Comparison of ENCODE assay signal across 12 cellular contexts in genomic region chr16:31269973-31270372, GRCh38. TPM values are rescaled to one million over a fixed set of nuclear protein-coding genes. Genes with fewer than 3 reads are reported as not detected.
DNase-seq lines count a peak whose midpoint lies in the region; ATAC-seq and TF ChIP-seq lines count a peak whose summit lies in the region.
"Not testable (repeated sequence)": the region's sequence is repeated elsewhere in the genome, so short reads cannot be mapped to it uniquely, and the experiment has no call there.
"Had no signal": no experiment of that assay in that cellular context is flagged by ENCODE, and none has a peak within 500 bp of the region (broad histone marks: within the 10 kb centered on the region; RNA-seq: fewer than 3 reads in every experiment).

No MANE protein-coding gene starts in this region.

- peak overlapping the region; percentile 83 for H3K27ac Mint-ChIP-seq in activated CD4-positive, alpha-beta T cell treated with anti-CD3 and anti-CD28 coated beads, Interleukin-2, amount 10 ng/mL, durations not matched to agents 24 days and 14 days
- peak overlapping the region; percentile 60 for H3K27ac Mint-ChIP-seq in activated T-helper 2 cell treated with anti-CD3 and anti-CD28 coated beads, Interferon-gamma antibody, Interleukin-2, Interleukin-4, amounts not matched to agents 10 μg/mL and 5 μg/mL and 100 μg/mL, durations not matched to agents 14 hours and 24 hours and 36 hours
- peak overlapping the region; percentile 12 for H3K27ac Mint-ChIP-seq in memory B cell

- H3K36me3 ChIP-seq in HEK293 (ENCODE audit: control insufficient read depth in 2 of 2, insufficient read depth in 1 of 2, low read length in 2 of 2); Panc1 (ENCODE audit: control insufficient read depth, insufficient read depth, low read length): not testable (repeated sequence)
- H3K36me3 ChIP-seq in neutrophil, result peaks cover 96% of the 10 kb centered on the region

- BruUV-seq in Panc1 (replicated peaks; lab: Mats Ljungman, UMichigan), result not testable (repeated sequence)

- H3K27ac ChIP-seq in HEK293 (ENCODE audit: extremely low read depth, low read depth, low read length), result not testable (repeated sequence)
- H3K27ac ChIP-seq in Panc1 (ENCODE audit: low read length) (peak overlapping the region; percentile 46; the same call in 1 of the 2 replicates), neutrophil (peak overlapping the region; percentile 57)

- H3K4me3 Mint-ChIP-seq in activated CD4-positive, alpha-beta T cell treated with anti-CD3 and anti-CD28 coated beads, Interleukin-2, amount 10 ng/mL, durations not matched to agents 24 days and 14 days; activated T-helper 2 cell treated with anti-CD3 and anti-CD28 coated beads, Interferon-gamma antibody, Interleukin-2, Interleukin-4, amounts not matched to agents 10 μg/mL and 5 μg/mL and 100 μg/mL, durations not matched to agents 14 hours and 24 hours and 36 hours (ENCODE audit: low read depth); memory B cell: not testable (repeated sequence)

- peaks cover 44% of the 10 kb centered on the region for H3K36me3 Mint-ChIP-seq in activated CD4-positive, alpha-beta T cell treated with anti-CD3 and anti-CD28 coated beads, Interleukin-2, amount 10 ng/mL, durations not matched to agents 24 days and 14 days (ENCODE audit: low read depth)
- H3K36me3 Mint-ChIP-seq in activated T-helper 2 cell treated with anti-CD3 and anti-CD28 coated beads, Interferon-gamma antibody, Interleukin-2, Interleukin-4, amounts not matched to agents 10 μg/mL and 5 μg/mL and 100 μg/mL, durations not matched to agents 14 hours and 24 hours and 36 hours (ENCODE audit: low read depth), result peaks cover 11% of the 10 kb centered on the region
- H3K36me3 Mint-ChIP-seq in memory B cell, result peaks cover 40% of the 10 kb centered on the region

- not testable (repeated sequence) for H3K4me3 ChIP-seq in HEK293 (ENCODE audit: low read depth, low read length); Panc1 (ENCODE audit: low read depth in 2 of 2, low read length in 2 of 2); neutrophil (ENCODE audit: low read depth in 1 of 2, low read length in 1 of 2)

- not testable (repeated sequence) for H3K4me1 ChIP-seq in HEK293 (ENCODE audit: control insufficient read depth, insufficient read depth, low read length)
- peaks cover 14% of the 10 kb centered on the region for H3K4me1 ChIP-seq in Panc1 (ENCODE audit: control insufficient read depth, insufficient read depth, low read length)
- peaks cover 11 to 14% of the 10 kb centered on the region in 2 experiments for H3K4me1 ChIP-seq in neutrophil (ENCODE audit: control insufficient read depth in 1 of 2, insufficient read depth in 1 of 2, low read depth in 1 of 2, low read length in 1 of 2)

- peaks cover 37% of the 10 kb centered on the region for H3K4me1 Mint-ChIP-seq in activated CD4-positive, alpha-beta T cell treated with anti-CD3 and anti-CD28 coated beads, Interleukin-2, amount 10 ng/mL, durations not matched to agents 24 days and 14 days
- H3K4me1 Mint-ChIP-seq in activated T-helper 2 cell treated with anti-CD3 and anti-CD28 coated beads, Interferon-gamma antibody, Interleukin-2, Interleukin-4, amounts not matched to agents 10 μg/mL and 5 μg/mL and 100 μg/mL, durations not matched to agents 14 hours and 24 hours and 36 hours (ENCODE audit: low read depth), result peaks cover 29% of the 10 kb centered on the region
- H3K4me1 Mint-ChIP-seq in memory B cell, result peaks cover 17% of the 10 kb centered on the region

- in situ Hi-C loops in Panc1 (cut with HindIII; ENCODE audit: low pct_unique_long_range_greater_than_20kb, low sequenced_read_pairs), result not testable (repeated sequence)

- not testable (repeated sequence) for DNase-seq in Panc1 (ENCODE audit: low read depth, low spot score); activated CD4-positive, alpha-beta T cell treated with anti-CD3 and anti-CD28 coated beads, Interleukin-2, amount 10 ng/mL, durations not matched to agents 24 days and 14 days; activated T-helper 2 cell treated with anti-CD3 and anti-CD28 coated beads, Interferon-gamma antibody, Interleukin-2, Interleukin-4, amounts not matched to agents 10 μg/mL and 5 μg/mL and 100 μg/mL, durations not matched to agents 14 hours and 24 hours and 36 hours (ENCODE audit: low spot score); memory B cell (ENCODE audit: low spot score in 2 of 2)

- not testable (repeated sequence) for H3K27me3 Mint-ChIP-seq in activated CD4-positive, alpha-beta T cell treated with anti-CD3 and anti-CD28 coated beads, Interleukin-2, amount 10 ng/mL, durations not matched to agents 24 days and 14 days; activated T-helper 2 cell treated with anti-CD3 and anti-CD28 coated beads, Interferon-gamma antibody, Interleukin-2, Interleukin-4, amounts not matched to agents 10 μg/mL and 5 μg/mL and 100 μg/mL, durations not matched to agents 14 hours and 24 hours and 36 hours (ENCODE audit: low read depth); memory B cell

- H3K9me3 ChIP-seq in HEK293 (ENCODE audit: control insufficient read depth, insufficient read depth, low read depth, low read length); Panc1 (ENCODE audit: control insufficient read depth, insufficient read depth, low read depth, low read length); neutrophil: not testable (repeated sequence)

- H3K9me3 Mint-ChIP-seq in activated CD4-positive, alpha-beta T cell treated with anti-CD3 and anti-CD28 coated beads, Interleukin-2, amount 10 ng/mL, durations not matched to agents 24 days and 14 days; activated T-helper 2 cell treated with anti-CD3 and anti-CD28 coated beads, Interferon-gamma antibody, Interleukin-2, Interleukin-4, amounts not matched to agents 10 μg/mL and 5 μg/mL and 100 μg/mL, durations not matched to agents 14 hours and 24 hours and 36 hours; memory B cell: not testable (repeated sequence)

- H3K27me3 ChIP-seq in Panc1 (ENCODE audit: control insufficient read depth, insufficient read depth, low read length); neutrophil: not testable (repeated sequence)

- POLR2A ChIA-PET in HEK293 (lab: Yijun Ruan, JAX), result not testable (repeated sequence)
- POLR2A ChIA-PET in Panc1 (lab: Charles Lee), result interaction anchor here (0.6 kb wide), 2 partner anchors 16 to 26 kb away, joined by 8 to 9 read pairs; no protein-coding TSS in a partner anchor

- intact Hi-C loops in Panc1 (cut with micrococcal nuclease; ENCODE audit: unreplicated experiment), result loop anchor here (10.0 kb wide), 2 partner anchors 45 to 65 kb away; partner anchors contain the start of gene PYCARD
- intact Hi-C loops in activated CD4-positive, alpha-beta T cell treated with anti-CD3 and anti-CD28 coated beads, Interleukin-2, amount 10 ng/mL, durations not matched to agents 24 days and 14 days (cut with micrococcal nuclease), result loop anchor here (5.0 to 10.0 kb wide), 5 partner anchors 68 to 597 kb away; partner anchors contain the start of genes COX6A2, ITGAX and PYCARD
- intact Hi-C loops in activated T-helper 2 cell treated with anti-CD3 and anti-CD28 coated beads, Interferon-gamma antibody, Interleukin-2, Interleukin-4, amounts not matched to agents 10 μg/mL and 5 μg/mL and 100 μg/mL, durations not matched to agents 14 hours and 24 hours and 36 hours (cut with micrococcal nuclease), result loop anchor here (5.0 to 10.0 kb wide), 3 partner anchors 68 to 155 kb away; partner anchors contain the start of genes COX6A2 and PYCARD

- not testable (repeated sequence) for ATAC-seq in Panc1; memory B cell (ENCODE audit: low read depth)

- CTCF ChIA-PET in HEK293 (lab: Yijun Ruan, JAX), result interaction anchor here (0.6 kb wide), 1 partner anchor 40 kb away, joined by 3 read pairs; no protein-coding TSS in a partner anchor
- CTCF ChIA-PET in Panc1 (lab: Charles Lee), result interaction anchor here (0.6 kb wide), 1 partner anchor 245 kb away, joined by 3 read pairs; no protein-coding TSS in a partner anchor

- not testable (repeated sequence) for TF ChIP-seq CTCF in HEK293 (tag by site-specific recombination; IDR thresholded peaks at IDR 0.05); Panc1 (IDR thresholded peaks at IDR 0.05); neutrophil (IDR thresholded peaks at IDR 0.05)

TF ChIP-seq in HEK293, 187 proteins besides CTCF, POLR2A, EP300 and RAD21:
- TF ChIP-seq PRDM1 (tag by site-specific recombination; IDR thresholded peaks at IDR 0.05), result peak; percentile 97

RNA-seq across cellular contexts. Expression of gene ITGAM, which starts 10.2 kb away (rescaled TPM):
- 1.3 TPM for total RNA-seq in Panc1 (2021; ENCODE audit: unreplicated experiment)
- 1.6 TPM for polyA plus RNA-seq in Panc1 (2012; ENCODE audit: insufficient read length)
- total RNA-seq in activated CD4-positive, alpha-beta T cell treated with anti-CD3 and anti-CD28 coated beads, Interleukin-2, amount 10 ng/mL, durations not matched to agents 24 days and 14 days, result 16.8 and 18.2 TPM in 2 replicates
- 7.0 and 8.4 TPM in 2 replicates for total RNA-seq in activated T-helper 2 cell treated with anti-CD3 and anti-CD28 coated beads, Interferon-gamma antibody, Interleukin-2, Interleukin-4, amounts not matched to agents 10 μg/mL and 5 μg/mL and 100 μg/mL, durations not matched to agents 14 hours and 24 hours and 36 hours
- total RNA-seq: Caco-2 had no signal
- polyA plus RNA-seq: AG04450 had no signal

RNA-seq across cellular contexts. Expression of gene PYDC1, which starts 53.0 kb away (rescaled TPM):
- not detected for total RNA-seq in Panc1 (2021; ENCODE audit: unreplicated experiment)
- 1.1 TPM for polyA plus RNA-seq in Panc1 (2012; ENCODE audit: insufficient read length)
- total RNA-seq in activated CD4-positive, alpha-beta T cell treated with anti-CD3 and anti-CD28 coated beads, Interleukin-2, amount 10 ng/mL, durations not matched to agents 24 days and 14 days, result not detected in 2 replicates
- total RNA-seq in activated T-helper 2 cell treated with anti-CD3 and anti-CD28 coated beads, Interferon-gamma antibody, Interleukin-2, Interleukin-4, amounts not matched to agents 10 μg/mL and 5 μg/mL and 100 μg/mL, durations not matched to agents 14 hours and 24 hours and 36 hours, result not detected in 2 replicates
- total RNA-seq: A673; Caco-2; Calu3; CD4-positive, alpha-beta T cell; CD8-positive, alpha-beta T cell had no signal
- polyA plus RNA-seq: AG04450 had no signal

RNA-seq across cellular contexts. Expression of gene TRIM72, which starts 56.1 kb away (rescaled TPM):
- total RNA-seq in Panc1 (2021; ENCODE audit: unreplicated experiment), result 0.08 TPM
- polyA plus RNA-seq in Panc1 (2012; ENCODE audit: insufficient read length), result 0.10 TPM
- 0.05 and 0.09 TPM in 2 replicates for total RNA-seq in activated CD4-positive, alpha-beta T cell treated with anti-CD3 and anti-CD28 coated beads, Interleukin-2, amount 10 ng/mL, durations not matched to agents 24 days and 14 days
- total RNA-seq in activated T-helper 2 cell treated with anti-CD3 and anti-CD28 coated beads, Interferon-gamma antibody, Interleukin-2, Interleukin-4, amounts not matched to agents 10 μg/mL and 5 μg/mL and 100 μg/mL, durations not matched to agents 14 hours and 24 hours and 36 hours, result 0.11 TPM in 1 of 2 replicates, not detected in the other
- total RNA-seq: Calu3 had no signal
- polyA plus RNA-seq: AG04450 had no signal

Comparison
In these comparisons a context has a peak if more than half of its experiments do, and no peak if none do; other contexts are left out.
1. H3K27ac Mint-ChIP-seq: peak in every context shown above with its lines; median percentile 83 in activated CD4-positive, alpha-beta T cell treated with anti-CD3 and anti-CD28 coated beads, Interleukin-2, amount 10 ng/mL, durations not matched to agents 24 days and 14 days; 60 in activated T-helper 2 cell treated with anti-CD3 and anti-CD28 coated beads, Interferon-gamma antibody, Interleukin-2, Interleukin-4, amounts not matched to agents 10 μg/mL and 5 μg/mL and 100 μg/mL, durations not matched to agents 14 hours and 24 hours and 36 hours; 12 in memory B cell.